11 cellular contexts compared by ENCODE assay signal in genomic region chr12:94157891-94158495, GRCh38. TPM values are rescaled to one million over a fixed set of nuclear protein-coding genes. Genes with fewer than 3 reads are reported as not detected.
DNase-seq lines count a peak whose midpoint lies in the region; ATAC-seq, FAIRE-seq and TF ChIP-seq lines count a peak whose summit lies in the region.
"Had no signal": no experiment of that assay in that cellular context is flagged by ENCODE, and none has a peak within 500 bp of the region (broad histone marks: within the 10 kb centered on the region; RNA-seq: fewer than 3 reads in every experiment).

No MANE protein-coding gene starts in this region.

- no peak overlapping the region for H3K27ac ChIP-seq in aorta (ENCODE audit: low read depth in 1 of 2, low read length in 2 of 2)
- H3K27ac ChIP-seq: heart left ventricle had no signal

- H3K27me3 ChIP-seq in aorta (ENCODE audit: control insufficient read depth in 1 of 2, insufficient read depth in 2 of 2, low read length in 1 of 2), result no peaks in the 10 kb centered on the region
- H3K27me3 ChIP-seq: heart left ventricle, Peyer's patch had no signal

- no peaks in the 10 kb centered on the region for H3K4me1 ChIP-seq in aorta (ENCODE audit: control insufficient read depth in 1 of 2, insufficient read depth in 2 of 2, low read length in 2 of 2)
- H3K4me1 ChIP-seq: Peyer's patch had no signal

- ATAC-seq in GM21381 (IDR thresholded peaks at IDR 0.05; ENCODE audit: unreplicated experiment) (peak; percentile 70), HG03469 (IDR thresholded peaks at IDR 0.05; ENCODE audit: unreplicated experiment) (peak; percentile 77), SK-N-SH treated with all-trans-retinoic acid at 6 μM for 48 hours (no peak), aorta (ENCODE audit: low FRiP score) (no peak)

- no peaks in the 10 kb centered on the region for H3K9me3 Mint-ChIP-seq in osteocyte (ENCODE audit: unreplicated experiment)

- FAIRE-seq in GM12891 (lab: Jason Lieb, UNC), result peak; percentile 97

- H3K36me3 ChIP-seq in aorta (ENCODE audit: control insufficient read depth in 1 of 2, insufficient read depth in 2 of 2, low read length in 1 of 2), result no peaks in the 10 kb centered on the region
- H3K36me3 ChIP-seq: heart left ventricle, Peyer's patch had no signal

- peaks cover 49% of the 10 kb centered on the region for H3K27me3 Mint-ChIP-seq in osteocyte (ENCODE audit: unreplicated experiment)
- H3K27me3 Mint-ChIP-seq: activated naive CD8-positive, alpha-beta T cell had no signal

- intact Hi-C loops in aorta (cut with DNase I), result no loop called here

- no peak for DNase-seq in GM12891 (ENCODE audit: insufficient read length, low spot score)
- DNase-seq in choroid plexus epithelial cell (ENCODE audit: low read depth), result peak; percentile 62
- DNase-seq in osteocyte (ENCODE audit: extremely low spot score, unreplicated experiment), result no peak
- no peak for DNase-seq in aorta
- no peak for DNase-seq in GM03348 (ENCODE audit: low spot score)
- DNase-seq: heart left ventricle had no signal

- no peak overlapping the region for H3K4me3 Mint-ChIP-seq in osteocyte (ENCODE audit: unreplicated experiment)
- H3K4me3 Mint-ChIP-seq: activated naive CD8-positive, alpha-beta T cell had no signal

- 74 to 79% methylated on average over 8 of the region's 8 CpGs for WGBS in aorta, 2 donors

- no peak overlapping the region for H3K4me3 ChIP-seq in choroid plexus epithelial cell (ENCODE audit: low read depth, low read length)
- H3K4me3 ChIP-seq in aorta (ENCODE audit: low read length in 2 of 2), result no peak overlapping the region
- H3K4me3 ChIP-seq: heart left ventricle, Peyer's patch had no signal

- no peaks in the 10 kb centered on the region for H3K36me3 Mint-ChIP-seq in osteocyte (ENCODE audit: unreplicated experiment)

- TF ChIP-seq POLR2A in GM12891 (IDR thresholded peaks at IDR 0.05; ENCODE audit: low read depth, low read length), result peak; percentile 43; the same call in 1 of the 2 replicates

- H3K9me3 ChIP-seq in aorta (ENCODE audit: control insufficient read depth, low read length), result peaks cover 2% of the 10 kb centered on the region
- H3K9me3 ChIP-seq: heart left ventricle, Peyer's patch had no signal

- H3K4me1 Mint-ChIP-seq in osteocyte (ENCODE audit: unreplicated experiment), result no peaks in the 10 kb centered on the region

- no peak overlapping the region for H3K27ac Mint-ChIP-seq in osteocyte (ENCODE audit: unreplicated experiment)
- H3K27ac Mint-ChIP-seq: activated naive CD8-positive, alpha-beta T cell had no signal

- TF ChIP-seq CTCF in choroid plexus epithelial cell (conservative IDR thresholded peaks at IDR 0.05; ENCODE audit: low read depth, low read length) (no peak), osteocyte (IDR thresholded peaks at IDR 0.05) (no peak)

TF ChIP-seq in GM12891, 5 proteins besides CTCF, POLR2A, EP300 and RAD21:
- TF ChIP-seq TAF1 (IDR thresholded peaks at IDR 0.05; ENCODE audit: low read depth, low read length), result no peak
- TF ChIP-seq POLR2AphosphoS5 (IDR thresholded peaks at IDR 0.05; ENCODE audit: low read depth, low read length), result no peak
- TF ChIP-seq PAX5 (IDR thresholded peaks at IDR 0.05; ENCODE audit: insufficient read depth, low read length, severe bottlenecking), result no peak

TF ChIP-seq in SK-N-SH treated with all-trans-retinoic acid at 6 μM for 48 hours, 23 proteins besides CTCF, POLR2A, EP300 and RAD21:
- no peak for TF ChIP-seq ESRRG (CRISPR knock-in tag; IDR thresholded peaks at IDR 0.05)
- TF ChIP-seq SNAI2 (CRISPR knock-in tag; IDR thresholded peaks at IDR 0.05), result no peak
- no peak for TF ChIP-seq TSHZ2 (CRISPR knock-in tag; IDR thresholded peaks at IDR 0.05)
- no peak for TF ChIP-seq RARB (CRISPR knock-in tag; IDR thresholded peaks at IDR 0.05)
- no peak for TF ChIP-seq ZNF565 (CRISPR knock-in tag; conservative IDR thresholded peaks at IDR 0.05; ENCODE audit: low read depth)
- TF ChIP-seq ZNF70 (CRISPR knock-in tag; IDR thresholded peaks at IDR 0.05), result no peak
- TF ChIP-seq CSRNP3 (CRISPR knock-in tag; IDR thresholded peaks at IDR 0.05), result no peak
- TF ChIP-seq ZFP3 (CRISPR knock-in tag; IDR thresholded peaks at IDR 0.05), result no peak
- TF ChIP-seq TCF4 (CRISPR knock-in tag; IDR thresholded peaks at IDR 0.05; ENCODE audit: borderline replicate concordance), result no peak
- no peak for TF ChIP-seq ZC3H10 (CRISPR knock-in tag; IDR thresholded peaks at IDR 0.05)
- no peak for TF ChIP-seq ARNTL (CRISPR knock-in tag; IDR thresholded peaks at IDR 0.05; ENCODE audit: borderline replicate concordance, low read depth)
- no peak for TF ChIP-seq ZFP30 (CRISPR knock-in tag; IDR thresholded peaks at IDR 0.05)
- no peak for TF ChIP-seq ZNF8 (CRISPR knock-in tag; IDR thresholded peaks at IDR 0.05)
- no peak for TF ChIP-seq BACH2 (CRISPR knock-in tag; IDR thresholded peaks at IDR 0.05; ENCODE audit: borderline replicate concordance)
- TF ChIP-seq POU6F1 (CRISPR knock-in tag; IDR thresholded peaks at IDR 0.05; ENCODE audit: borderline replicate concordance, low read depth), result no peak
- TF ChIP-seq TOX (CRISPR knock-in tag; IDR thresholded peaks at IDR 0.05; ENCODE audit: borderline replicate concordance), result no peak
- TF ChIP-seq CSDC2 (CRISPR knock-in tag; IDR thresholded peaks at IDR 0.05), result no peak
- no peak for TF ChIP-seq ISL1 (CRISPR knock-in tag; IDR thresholded peaks at IDR 0.05)
- no peak for TF ChIP-seq PPARA (CRISPR knock-in tag; IDR thresholded peaks at IDR 0.05; ENCODE audit: borderline replicate concordance)

RNA-seq across cellular contexts. Expression of gene PLXNC1, which starts 9.6 kb away (rescaled TPM):
- polyA plus RNA-seq in GM12891 (2012; ENCODE audit: low read depth, missing spikeins), result 9.9 TPM
- 0.32 and 1.1 TPM in 2 replicates for total RNA-seq in osteocyte
- total RNA-seq in aorta, result 10 to 100 TPM in 1 of 2 donors, 1 to 10 TPM in 1; 7.5 to 26.8 TPM
- polyA plus RNA-seq in aorta, result 1 to 10 TPM; 1.2 to 3.4 TPM

Comparison
In these comparisons a context has a peak if more than half of its experiments do, and no peak if none do; other contexts are left out.
1. ATAC-seq: peak in GM21381 (single experiment) and HG03469 (single experiment); none in SK-N-SH treated with all-trans-retinoic acid at 6 μM for 48 hours (single experiment) and aorta (single experiment).